ENCODE assay signal across 36 cellular contexts in genomic region chr20:13904766-13905165, GRCh38.
"Had no signal": no experiment of that assay in that cellular context is flagged by ENCODE, and none has a peak within 500 bp of the region (broad histone marks: within the 10 kb centered on the region; RNA-seq: fewer than 3 reads in every experiment).

No MANE protein-coding gene starts in this region.

- H3K27ac ChIP-seq: ascending aorta, cardiac muscle cell, VCaP had no signal

- ATAC-seq: activated CD8-positive, alpha-beta T cell treated with anti-CD3 and anti-CD28 coated beads for 36 hours; activated naive CD8-positive, alpha-beta T cell treated with anti-CD3 and anti-CD28 coated beads, Interleukin-2, amount 50 U/mL, for 24 hours; activated T-cell treated with anti-CD3 and anti-CD28 coated beads, Interleukin-2, amount 50 U/mL, for 4 hours; activated T-cell treated with anti-CD3 and anti-CD28 coated beads, Interleukin-2, amount 50 U/mL, for 72 hours; activated T-helper 17 cell treated with anti-CD3 and anti-CD28 coated beads, Interleukin-2, amount 50 U/mL, for 72 hours had no signal

- H3K9me3 Mint-ChIP-seq: activated B cell treated with CpG ODN at 0.5 μM for 24 hours; activated CD4-positive, alpha-beta memory T cell treated with anti-CD3 and anti-CD28 coated beads for 36 hours; activated CD8-positive, alpha-beta T cell treated with anti-CD3 and anti-CD28 coated beads for 36 hours; activated naive CD4-positive, alpha-beta T cell treated with anti-CD3 and anti-CD28 coated beads, Interleukin-2, amount 10 ng/mL, durations not matched to agents 7 days and 5 days; activated naive CD4-positive, alpha-beta T cell treated with anti-CD3 and anti-CD28 coated beads, Interleukin-2, amount 50 U/mL, for 24 hours; activated naive CD8-positive, alpha-beta T cell treated with anti-CD3 and anti-CD28 coated beads, Interleukin-2, amount 10 ng/mL, durations not matched to agents 7 days and 5 days; activated T-cell treated with anti-CD3 and anti-CD28 coated beads, Interleukin-2, amount 50 U/mL, for 4 hours; activated T-cell treated with anti-CD3 and anti-CD28 coated beads, Interleukin-2, amount 50 U/mL, for 72 hours; activated T-helper 1 cell treated with anti-CD3 and anti-CD28 coated beads, Interleukin-12 subunit alpha, Interleukin-12 subunit beta, Interleukin-2, Interleukin-4 antibody, amounts not matched to agents 30 ng/mL and 10 ng/mL and 1 ng/mL, durations not matched to agents 14 hours and 24 hours and 36 hours; activated T-helper 17 cell treated with anti-CD3 and anti-CD28 coated beads, Interleukin-2, amount 50 U/mL, for 72 hours; brain; T-helper 1 cell treated with Interleukin-12 subunit alpha and Interleukin-12 subunit beta and Interleukin-4 antibody, amounts not matched to agents 30 μg/mL and 1 μg/mL, for 36 hours; T-helper 2 cell treated with Interferon-gamma antibody and Interleukin-4, amounts not matched to agents 5 μg/mL and 100 μg/mL, for 36 hours had no signal

- H3K36me3 Mint-ChIP-seq: activated CD4-positive, alpha-beta memory T cell treated with anti-CD3 and anti-CD28 coated beads for 36 hours; activated naive CD4-positive, alpha-beta T cell treated with anti-CD3 and anti-CD28 coated beads, Interleukin-2, amount 10 ng/mL, durations not matched to agents 7 days and 5 days; activated naive CD4-positive, alpha-beta T cell treated with anti-CD3 and anti-CD28 coated beads, Interleukin-2, amount 50 U/mL, for 24 hours; activated naive CD8-positive, alpha-beta T cell; activated naive CD8-positive, alpha-beta T cell treated with anti-CD3 and anti-CD28 coated beads, Interleukin-2, amount 10 ng/mL, durations not matched to agents 7 days and 5 days; brain had no signal

- H3K4me1 Mint-ChIP-seq: activated B cell treated with CpG ODN at 0.5 μM for 24 hours; activated CD4-positive, alpha-beta T cell treated with anti-CD3 and anti-CD28 coated beads, Interleukin-2, amount 10 ng/mL, durations not matched to agents 24 days and 14 days; activated naive CD4-positive, alpha-beta T cell treated with anti-CD3 and anti-CD28 coated beads, Interleukin-2, amount 10 ng/mL, durations not matched to agents 7 days and 5 days; activated naive CD4-positive, alpha-beta T cell treated with anti-CD3 and anti-CD28 coated beads, Interleukin-2, amount 50 U/mL, for 24 hours; activated naive CD8-positive, alpha-beta T cell treated with anti-CD3 and anti-CD28 coated beads, Interleukin-2, amount 10 ng/mL, durations not matched to agents 7 days and 5 days; activated naive CD8-positive, alpha-beta T cell treated with anti-CD3 and anti-CD28 coated beads, Interleukin-2, amount 50 U/mL, for 24 hours; activated T-helper 17 cell treated with anti-CD3 and anti-CD28 coated beads, Interleukin-2, amount 50 U/mL, for 72 hours; brain; central memory CD8-positive, alpha-beta T cell had no signal

- H3K4me1 ChIP-seq: ascending aorta had no signal

- H3K27me3 ChIP-seq: ascending aorta, cardiac muscle cell had no signal

- H3K27ac Mint-ChIP-seq: activated B cell treated with CpG ODN at 0.5 μM for 24 hours; activated CD4-positive, alpha-beta memory T cell treated with anti-CD3 and anti-CD28 coated beads for 36 hours; activated CD4-positive, alpha-beta T cell treated with anti-CD3 and anti-CD28 coated beads, Interleukin-2, amount 10 ng/mL, durations not matched to agents 24 days and 14 days; activated CD8-positive, alpha-beta T cell treated with anti-CD3 and anti-CD28 coated beads for 36 hours; activated naive CD4-positive, alpha-beta T cell treated with anti-CD3 and anti-CD28 coated beads, Interleukin-2, amount 10 ng/mL, durations not matched to agents 7 days and 5 days; activated naive CD4-positive, alpha-beta T cell treated with anti-CD3 and anti-CD28 coated beads, Interleukin-2, amount 50 U/mL, for 24 hours; activated naive CD8-positive, alpha-beta T cell; activated naive CD8-positive, alpha-beta T cell treated with anti-CD3 and anti-CD28 coated beads, Interleukin-2, amount 10 ng/mL, durations not matched to agents 7 days and 5 days; activated naive CD8-positive, alpha-beta T cell treated with anti-CD3 and anti-CD28 coated beads, Interleukin-2, amount 50 U/mL, for 24 hours; activated T-cell treated with anti-CD3 and anti-CD28 coated beads, Interleukin-2, amount 50 U/mL, for 72 hours; activated T-helper 1 cell treated with anti-CD3 and anti-CD28 coated beads, Interleukin-12 subunit alpha, Interleukin-12 subunit beta, Interleukin-2, Interleukin-4 antibody, amounts not matched to agents 30 ng/mL and 10 ng/mL and 1 ng/mL, durations not matched to agents 14 hours and 24 hours and 36 hours; activated T-helper 17 cell treated with anti-CD3 and anti-CD28 coated beads, Interleukin-2, amount 50 U/mL, for 72 hours; brain; T-helper 1 cell treated with Interleukin-12 subunit alpha and Interleukin-12 subunit beta and Interleukin-4 antibody, amounts not matched to agents 30 μg/mL and 1 μg/mL, for 36 hours; T-helper 2 cell treated with Interferon-gamma antibody and Interleukin-4, amounts not matched to agents 5 μg/mL and 100 μg/mL, for 36 hours had no signal

- H3K4me3 ChIP-seq: ascending aorta, cardiac muscle cell had no signal

- DNase-seq: activated B cell treated with CpG ODN at 0.5 μM for 24 hours; activated CD4-positive, alpha-beta memory T cell treated with anti-CD3 and anti-CD28 coated beads for 36 hours; activated CD4-positive, alpha-beta T cell treated with anti-CD3 and anti-CD28 coated beads for 4 hours; activated CD4-positive, alpha-beta T cell treated with anti-CD3 and anti-CD28 coated beads, Interleukin-2, amount 10 ng/mL, durations not matched to agents 24 days and 14 days; activated CD4-positive, alpha-beta T cell treated with anti-CD3 and anti-CD28 coated beads, Interleukin-2, amount 50 U/mL, for 1 hour; activated CD4-positive, alpha-beta T cell treated with anti-CD3 and anti-CD28 coated beads, Interleukin-2, amount 50 U/mL, for 4 hours; activated CD4-positive, CD25-positive, alpha-beta regulatory T cell treated with anti-CD3 and anti-CD28 coated beads, Interleukin-2, amount 50 U/mL, for 72 hours; activated CD8-positive, alpha-beta memory T cell treated with anti-CD3 and anti-CD28 coated beads, Interleukin-2, amount 50 U/mL, for 4 hours; activated CD8-positive, alpha-beta T cell treated with anti-CD3 and anti-CD28 coated beads for 36 hours; activated effector memory CD4-positive, alpha-beta T cell treated with anti-CD3 and anti-CD28 coated beads, Interleukin-2, amount 50 U/mL, for 16 hours; activated naive CD4-positive, alpha-beta T cell treated with anti-CD3 and anti-CD28 coated beads, Interleukin-2, amount 10 ng/mL, durations not matched to agents 7 days and 5 days; activated naive CD4-positive, alpha-beta T cell treated with Interleukin-2 at 50 U/mL for 16 hours; activated naive CD8-positive, alpha-beta T cell treated with anti-CD3 and anti-CD28 coated beads, Interleukin-2, amount 10 ng/mL, durations not matched to agents 7 days and 5 days; activated naive CD8-positive, alpha-beta T cell treated with anti-CD3 and anti-CD28 coated beads, Interleukin-2, amount 50 U/mL, for 24 hours; activated T-cell treated with anti-CD3 and anti-CD28 coated beads for 4 hours; activated T-cell treated with anti-CD3 and anti-CD28 coated beads, Interleukin-2, amount 50 U/mL, for 1 hour; activated T-cell treated with anti-CD3 and anti-CD28 coated beads, Interleukin-2, amount 50 U/mL, for 4 hours; activated T-cell treated with anti-CD3 and anti-CD28 coated beads, Interleukin-2, amount 50 U/mL, for 72 hours; amygdala; anterior cingulate cortex; caudate nucleus; cerebellar nuclear complex; T-helper 1 cell; T-helper 2 cell; T-helper 9 cell had no signal

- H3K4me3 Mint-ChIP-seq: activated B cell treated with CpG ODN at 0.5 μM for 24 hours; activated CD4-positive, alpha-beta memory T cell treated with anti-CD3 and anti-CD28 coated beads for 36 hours; activated CD4-positive, alpha-beta T cell treated with anti-CD3 and anti-CD28 coated beads, Interleukin-2, amount 10 ng/mL, durations not matched to agents 24 days and 14 days; activated CD8-positive, alpha-beta T cell treated with anti-CD3 and anti-CD28 coated beads for 36 hours; activated naive CD4-positive, alpha-beta T cell treated with anti-CD3 and anti-CD28 coated beads, Interleukin-2, amount 10 ng/mL, durations not matched to agents 7 days and 5 days; activated naive CD4-positive, alpha-beta T cell treated with anti-CD3 and anti-CD28 coated beads, Interleukin-2, amount 50 U/mL, for 24 hours; activated naive CD8-positive, alpha-beta T cell; activated naive CD8-positive, alpha-beta T cell treated with anti-CD3 and anti-CD28 coated beads, Interleukin-2, amount 10 ng/mL, durations not matched to agents 7 days and 5 days; activated naive CD8-positive, alpha-beta T cell treated with anti-CD3 and anti-CD28 coated beads, Interleukin-2, amount 50 U/mL, for 24 hours; activated T-cell treated with anti-CD3 and anti-CD28 coated beads, Interleukin-2, amount 50 U/mL, for 4 hours; activated T-cell treated with anti-CD3 and anti-CD28 coated beads, Interleukin-2, amount 50 U/mL, for 72 hours; activated T-helper 1 cell treated with anti-CD3 and anti-CD28 coated beads, Interleukin-12 subunit alpha, Interleukin-12 subunit beta, Interleukin-2, Interleukin-4 antibody, amounts not matched to agents 30 ng/mL and 10 ng/mL and 1 ng/mL, durations not matched to agents 14 hours and 24 hours and 36 hours; activated T-helper 17 cell treated with anti-CD3 and anti-CD28 coated beads, Interleukin-2, amount 50 U/mL, for 72 hours; brain; central memory CD8-positive, alpha-beta T cell; T-helper 1 cell treated with Interleukin-12 subunit alpha and Interleukin-12 subunit beta and Interleukin-4 antibody, amounts not matched to agents 30 μg/mL and 1 μg/mL, for 36 hours; T-helper 2 cell treated with Interferon-gamma antibody and Interleukin-4, amounts not matched to agents 5 μg/mL and 100 μg/mL, for 36 hours had no signal

- H3K27me3 Mint-ChIP-seq: activated B cell treated with CpG ODN at 0.5 μM for 24 hours; activated CD4-positive, alpha-beta memory T cell treated with anti-CD3 and anti-CD28 coated beads for 36 hours; activated CD4-positive, alpha-beta T cell treated with anti-CD3 and anti-CD28 coated beads, Interleukin-2, amount 10 ng/mL, durations not matched to agents 24 days and 14 days; activated CD8-positive, alpha-beta T cell treated with anti-CD3 and anti-CD28 coated beads for 36 hours; activated naive CD4-positive, alpha-beta T cell treated with anti-CD3 and anti-CD28 coated beads, Interleukin-2, amount 10 ng/mL, durations not matched to agents 7 days and 5 days; activated naive CD8-positive, alpha-beta T cell treated with anti-CD3 and anti-CD28 coated beads, Interleukin-2, amount 10 ng/mL, durations not matched to agents 7 days and 5 days; activated T-helper 17 cell treated with anti-CD3 and anti-CD28 coated beads, Interleukin-2, amount 50 U/mL, for 72 hours; brain; central memory CD8-positive, alpha-beta T cell had no signal

- H3K36me3 ChIP-seq: ascending aorta, cardiac muscle cell had no signal
